In the genomic region with DNA sequence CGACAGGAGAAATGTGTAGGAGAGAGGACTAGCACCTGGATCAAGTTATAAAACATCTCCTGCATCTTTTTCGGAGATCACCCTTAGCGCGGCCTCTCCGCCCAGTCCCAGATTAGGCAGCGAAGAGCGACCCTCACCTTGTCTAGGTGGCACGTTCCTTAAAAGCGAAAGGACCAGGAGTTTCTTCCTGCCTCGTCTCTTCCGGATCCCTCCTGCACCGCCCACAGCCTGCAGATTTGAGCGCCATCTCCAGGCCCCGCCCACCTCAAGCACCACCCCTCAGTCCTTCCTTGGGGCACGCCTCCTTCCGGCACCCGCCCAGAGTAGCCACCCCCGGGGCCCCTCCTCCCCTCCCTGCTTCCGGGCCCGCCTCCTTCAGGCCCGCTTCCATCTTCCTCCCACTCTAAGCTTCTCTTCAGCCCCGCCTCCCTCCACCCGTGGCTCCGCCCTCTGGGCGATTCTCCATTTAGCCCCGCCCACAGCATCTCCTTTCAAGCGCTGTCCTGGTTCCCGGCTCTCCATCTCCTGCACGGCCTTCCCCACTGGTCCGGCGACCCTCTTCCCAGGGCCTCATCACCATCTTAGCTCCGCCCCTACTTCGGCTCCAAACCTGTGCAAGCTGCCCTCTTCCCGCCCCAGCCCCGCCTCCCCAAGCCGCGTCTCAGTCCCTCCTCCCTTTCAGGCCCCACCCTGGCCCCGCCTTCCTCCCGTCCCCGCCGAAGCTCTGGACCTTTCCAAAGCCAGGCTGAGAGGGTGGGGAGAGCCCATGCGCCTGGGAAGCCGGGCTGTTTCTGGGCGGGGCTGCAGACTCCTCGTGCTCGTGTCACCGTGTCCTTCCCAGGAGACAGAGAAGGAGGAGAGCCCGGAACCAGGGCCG, we compare ENCODE assay signal across 1 cellular context.
TF ChIP-seq lines count a peak whose summit lies in the region.

No MANE protein-coding gene starts in this region.

TF ChIP-seq in SK-N-SH, 30 proteins besides CTCF, POLR2A, EP300 and RAD21 (continued from another document):
- TF ChIP-seq, protein P1, sequence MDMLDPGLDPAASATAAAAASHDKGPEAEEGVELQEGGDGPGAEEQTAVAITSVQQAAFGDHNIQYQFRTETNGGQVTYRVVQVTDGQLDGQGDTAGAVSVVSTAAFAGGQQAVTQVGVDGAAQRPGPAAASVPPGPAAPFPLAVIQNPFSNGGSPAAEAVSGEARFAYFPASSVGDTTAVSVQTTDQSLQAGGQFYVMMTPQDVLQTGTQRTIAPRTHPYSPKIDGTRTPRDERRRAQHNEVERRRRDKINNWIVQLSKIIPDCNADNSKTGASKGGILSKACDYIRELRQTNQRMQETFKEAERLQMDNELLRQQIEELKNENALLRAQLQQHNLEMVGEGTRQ (IDR thresholded peaks at IDR 0.05; ENCODE audit: borderline replicate concordance, low read depth, low read length) = no peak
- TF ChIP-seq NFIC (IDR thresholded peaks at IDR 0.05; ENCODE audit: borderline replicate concordance) = no peak; the same call in 1 of the 2 replicates
- TF ChIP-seq GABPA (IDR thresholded peaks at IDR 0.05; ENCODE audit: low read depth) = peak; percentile 72
- TF ChIP-seq SIN3A (IDR thresholded peaks at IDR 0.05; ENCODE audit: borderline replicate concordance, low read depth, low read length) = peak; percentile 60; the same call in 1 of the 2 replicates
- TF ChIP-seq MEF2A (IDR thresholded peaks at IDR 0.05; ENCODE audit: borderline replicate concordance, low read depth) = no peak
- TF ChIP-seq, protein P2, sequence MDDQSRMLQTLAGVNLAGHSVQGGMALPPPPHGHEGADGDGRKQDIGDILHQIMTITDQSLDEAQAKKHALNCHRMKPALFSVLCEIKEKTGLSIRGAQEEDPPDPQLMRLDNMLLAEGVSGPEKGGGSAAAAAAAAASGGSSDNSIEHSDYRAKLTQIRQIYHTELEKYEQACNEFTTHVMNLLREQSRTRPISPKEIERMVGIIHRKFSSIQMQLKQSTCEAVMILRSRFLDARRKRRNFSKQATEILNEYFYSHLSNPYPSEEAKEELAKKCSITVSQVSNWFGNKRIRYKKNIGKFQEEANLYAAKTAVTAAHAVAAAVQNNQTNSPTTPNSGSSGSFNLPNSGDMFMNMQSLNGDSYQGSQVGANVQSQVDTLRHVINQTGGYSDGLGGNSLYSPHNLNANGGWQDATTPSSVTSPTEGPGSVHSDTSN (IDR thresholded peaks at IDR 0.05) = peak; percentile 49; the same call in 1 of the 2 replicates
- no peak for TF ChIP-seq YY1 (IDR thresholded peaks at IDR 0.05; ENCODE audit: low read depth)
- TF ChIP-seq FOXM1 (IDR thresholded peaks at IDR 0.05; ENCODE audit: low read depth) = no peak
- TF ChIP-seq RCOR1 (IDR thresholded peaks at IDR 0.05; ENCODE audit: low read length) = no peak
- TF ChIP-seq JUND (IDR thresholded peaks at IDR 0.05) = no peak
- peak; percentile 77 for TF ChIP-seq TAF1 (IDR thresholded peaks at IDR 0.05; ENCODE audit: borderline replicate concordance, low read depth, low read length)
- TF ChIP-seq, protein P3, sequence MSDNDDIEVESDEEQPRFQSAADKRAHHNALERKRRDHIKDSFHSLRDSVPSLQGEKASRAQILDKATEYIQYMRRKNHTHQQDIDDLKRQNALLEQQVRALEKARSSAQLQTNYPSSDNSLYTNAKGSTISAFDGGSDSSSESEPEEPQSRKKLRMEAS (IDR thresholded peaks at IDR 0.05; ENCODE audit: low read depth) = peak; percentile 79; the same call in 1 of the 2 replicates
- no peak for TF ChIP-seq RFX5 (IDR thresholded peaks at IDR 0.05; ENCODE audit: low read length)
- TF ChIP-seq, protein P4, sequence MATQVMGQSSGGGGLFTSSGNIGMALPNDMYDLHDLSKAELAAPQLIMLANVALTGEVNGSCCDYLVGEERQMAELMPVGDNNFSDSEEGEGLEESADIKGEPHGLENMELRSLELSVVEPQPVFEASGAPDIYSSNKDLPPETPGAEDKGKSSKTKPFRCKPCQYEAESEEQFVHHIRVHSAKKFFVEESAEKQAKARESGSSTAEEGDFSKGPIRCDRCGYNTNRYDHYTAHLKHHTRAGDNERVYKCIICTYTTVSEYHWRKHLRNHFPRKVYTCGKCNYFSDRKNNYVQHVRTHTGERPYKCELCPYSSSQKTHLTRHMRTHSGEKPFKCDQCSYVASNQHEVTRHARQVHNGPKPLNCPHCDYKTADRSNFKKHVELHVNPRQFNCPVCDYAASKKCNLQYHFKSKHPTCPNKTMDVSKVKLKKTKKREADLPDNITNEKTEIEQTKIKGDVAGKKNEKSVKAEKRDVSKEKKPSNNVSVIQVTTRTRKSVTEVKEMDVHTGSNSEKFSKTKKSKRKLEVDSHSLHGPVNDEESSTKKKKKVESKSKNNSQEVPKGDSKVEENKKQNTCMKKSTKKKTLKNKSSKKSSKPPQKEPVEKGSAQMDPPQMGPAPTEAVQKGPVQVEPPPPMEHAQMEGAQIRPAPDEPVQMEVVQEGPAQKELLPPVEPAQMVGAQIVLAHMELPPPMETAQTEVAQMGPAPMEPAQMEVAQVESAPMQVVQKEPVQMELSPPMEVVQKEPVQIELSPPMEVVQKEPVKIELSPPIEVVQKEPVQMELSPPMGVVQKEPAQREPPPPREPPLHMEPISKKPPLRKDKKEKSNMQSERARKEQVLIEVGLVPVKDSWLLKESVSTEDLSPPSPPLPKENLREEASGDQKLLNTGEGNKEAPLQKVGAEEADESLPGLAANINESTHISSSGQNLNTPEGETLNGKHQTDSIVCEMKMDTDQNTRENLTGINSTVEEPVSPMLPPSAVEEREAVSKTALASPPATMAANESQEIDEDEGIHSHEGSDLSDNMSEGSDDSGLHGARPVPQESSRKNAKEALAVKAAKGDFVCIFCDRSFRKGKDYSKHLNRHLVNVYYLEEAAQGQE (IDR thresholded peaks at IDR 0.05; ENCODE audit: low read depth, low read length) = no peak
- TF ChIP-seq NRF1 (IDR thresholded peaks at IDR 0.05; ENCODE audit: low read depth, low read length) = no peak
- TF ChIP-seq TEAD4 (IDR thresholded peaks at IDR 0.05; ENCODE audit: borderline replicate concordance, insufficient read depth) = no peak
